ENCODE assay signal across 1 cellular context in genomic region chr1:224503161-224504118, GRCh38.
A peak's percentile ranks its signal among the peaks of the same experiment; 100 is the strongest.
TF ChIP-seq lines count a peak whose summit lies in the region.

No MANE protein-coding gene starts in this region.

TF ChIP-seq in K562, 482 proteins besides CTCF, POLR2A, EP300 and RAD21 (continued from another document):
- TF ChIP-seq CLOCK (CRISPR knock-in tag; IDR thresholded peaks at IDR 0.05; ENCODE audit: borderline replicate concordance) (peak; percentile 88; the same call in 1 of the 2 replicates), RNF2 (IDR thresholded peaks at IDR 0.05) (peak; percentile 98)
